ENCODE assay signal across 1 cellular context in the genomic region with DNA sequence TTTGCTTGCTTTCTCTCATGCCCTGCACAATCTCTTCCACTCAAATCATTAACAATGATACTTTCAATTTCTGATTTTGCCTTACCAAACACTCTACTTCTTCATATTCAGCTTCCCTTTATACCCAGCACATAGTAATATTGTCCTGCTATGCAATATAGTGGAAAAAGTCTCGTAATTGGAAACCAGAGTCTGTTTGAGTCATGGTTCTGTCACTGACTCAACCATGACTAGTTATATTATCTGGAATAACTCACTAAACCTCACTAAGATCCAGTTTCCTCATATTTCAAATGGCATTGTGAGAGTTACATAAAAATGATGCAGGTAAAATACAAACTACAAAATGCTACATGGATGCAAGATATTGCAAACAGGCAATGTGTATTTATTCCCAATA.
TF ChIP-seq lines count a peak whose summit lies in the region.

No MANE protein-coding gene starts in this region.

TF ChIP-seq in SK-N-SH, 30 proteins besides CTCF, POLR2A, EP300 and RAD21 (continued from another document):
- TF ChIP-seq, protein P1, sequence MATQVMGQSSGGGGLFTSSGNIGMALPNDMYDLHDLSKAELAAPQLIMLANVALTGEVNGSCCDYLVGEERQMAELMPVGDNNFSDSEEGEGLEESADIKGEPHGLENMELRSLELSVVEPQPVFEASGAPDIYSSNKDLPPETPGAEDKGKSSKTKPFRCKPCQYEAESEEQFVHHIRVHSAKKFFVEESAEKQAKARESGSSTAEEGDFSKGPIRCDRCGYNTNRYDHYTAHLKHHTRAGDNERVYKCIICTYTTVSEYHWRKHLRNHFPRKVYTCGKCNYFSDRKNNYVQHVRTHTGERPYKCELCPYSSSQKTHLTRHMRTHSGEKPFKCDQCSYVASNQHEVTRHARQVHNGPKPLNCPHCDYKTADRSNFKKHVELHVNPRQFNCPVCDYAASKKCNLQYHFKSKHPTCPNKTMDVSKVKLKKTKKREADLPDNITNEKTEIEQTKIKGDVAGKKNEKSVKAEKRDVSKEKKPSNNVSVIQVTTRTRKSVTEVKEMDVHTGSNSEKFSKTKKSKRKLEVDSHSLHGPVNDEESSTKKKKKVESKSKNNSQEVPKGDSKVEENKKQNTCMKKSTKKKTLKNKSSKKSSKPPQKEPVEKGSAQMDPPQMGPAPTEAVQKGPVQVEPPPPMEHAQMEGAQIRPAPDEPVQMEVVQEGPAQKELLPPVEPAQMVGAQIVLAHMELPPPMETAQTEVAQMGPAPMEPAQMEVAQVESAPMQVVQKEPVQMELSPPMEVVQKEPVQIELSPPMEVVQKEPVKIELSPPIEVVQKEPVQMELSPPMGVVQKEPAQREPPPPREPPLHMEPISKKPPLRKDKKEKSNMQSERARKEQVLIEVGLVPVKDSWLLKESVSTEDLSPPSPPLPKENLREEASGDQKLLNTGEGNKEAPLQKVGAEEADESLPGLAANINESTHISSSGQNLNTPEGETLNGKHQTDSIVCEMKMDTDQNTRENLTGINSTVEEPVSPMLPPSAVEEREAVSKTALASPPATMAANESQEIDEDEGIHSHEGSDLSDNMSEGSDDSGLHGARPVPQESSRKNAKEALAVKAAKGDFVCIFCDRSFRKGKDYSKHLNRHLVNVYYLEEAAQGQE (IDR thresholded peaks at IDR 0.05; ENCODE audit: low read depth, low read length): no peak
- TF ChIP-seq EZH2phosphoT487 (IDR thresholded peaks at IDR 0.05; ENCODE audit: borderline replicate concordance, low read depth) (no peak), JUND (IDR thresholded peaks at IDR 0.05) (peak; percentile 91), ELF1 (IDR thresholded peaks at IDR 0.05) (peak; percentile 21; the same call in 1 of the 2 replicates), CHD2 (IDR thresholded peaks at IDR 0.05; ENCODE audit: low read length, partially characterized antibody) (no peak), TAF1 (IDR thresholded peaks at IDR 0.05; ENCODE audit: borderline replicate concordance, low read depth, low read length) (no peak), RXRA (IDR thresholded peaks at IDR 0.05; ENCODE audit: borderline replicate concordance, low read depth) (no peak), TEAD4 (IDR thresholded peaks at IDR 0.05; ENCODE audit: borderline replicate concordance, insufficient read depth) (peak; percentile 39; the same call in 1 of the 2 replicates), FOSL2 (IDR thresholded peaks at IDR 0.05; ENCODE audit: borderline replicate concordance, low read depth) (peak; percentile 90), USF1 (IDR thresholded peaks at IDR 0.05; ENCODE audit: borderline replicate concordance, low read depth) (no peak), YY1 (IDR thresholded peaks at IDR 0.05; ENCODE audit: low read depth) (no peak), POLR2AphosphoS5 (IDR thresholded peaks at IDR 0.05; ENCODE audit: low read depth, low read length) (peak; percentile 26; the same call in 1 of the 2 replicates), RFX5 (IDR thresholded peaks at IDR 0.05; ENCODE audit: low read length) (no peak), MXI1 (IDR thresholded peaks at IDR 0.05; ENCODE audit: low read depth, low read length) (no peak), GABPA (IDR thresholded peaks at IDR 0.05; ENCODE audit: low read depth) (no peak), SIN3A (IDR thresholded peaks at IDR 0.05; ENCODE audit: borderline replicate concordance, low read depth, low read length) (no peak), MEF2A (IDR thresholded peaks at IDR 0.05; ENCODE audit: borderline replicate concordance, low read depth) (no peak), ZBTB33 (IDR thresholded peaks at IDR 0.05; ENCODE audit: borderline replicate concordance, low read depth) (no peak), NFIC (IDR thresholded peaks at IDR 0.05; ENCODE audit: borderline replicate concordance) (peak; percentile 48; the same call in 1 of the 2 replicates), MAX (IDR thresholded peaks at IDR 0.05; ENCODE audit: low read depth) (peak; percentile 51; the same call in 1 of the 2 replicates), SMC3 (IDR thresholded peaks at IDR 0.05; ENCODE audit: low read depth, low read length) (no peak), NRF1 (IDR thresholded peaks at IDR 0.05; ENCODE audit: low read depth, low read length) (no peak), FOXM1 (IDR thresholded peaks at IDR 0.05; ENCODE audit: low read depth) (no peak), FOXJ3 (CRISPR knock-in tag; IDR thresholded peaks at IDR 0.05) (no peak)
- TF ChIP-seq, protein P2, sequence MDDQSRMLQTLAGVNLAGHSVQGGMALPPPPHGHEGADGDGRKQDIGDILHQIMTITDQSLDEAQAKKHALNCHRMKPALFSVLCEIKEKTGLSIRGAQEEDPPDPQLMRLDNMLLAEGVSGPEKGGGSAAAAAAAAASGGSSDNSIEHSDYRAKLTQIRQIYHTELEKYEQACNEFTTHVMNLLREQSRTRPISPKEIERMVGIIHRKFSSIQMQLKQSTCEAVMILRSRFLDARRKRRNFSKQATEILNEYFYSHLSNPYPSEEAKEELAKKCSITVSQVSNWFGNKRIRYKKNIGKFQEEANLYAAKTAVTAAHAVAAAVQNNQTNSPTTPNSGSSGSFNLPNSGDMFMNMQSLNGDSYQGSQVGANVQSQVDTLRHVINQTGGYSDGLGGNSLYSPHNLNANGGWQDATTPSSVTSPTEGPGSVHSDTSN (IDR thresholded peaks at IDR 0.05): peak; percentile 85
- TF ChIP-seq, protein P3, sequence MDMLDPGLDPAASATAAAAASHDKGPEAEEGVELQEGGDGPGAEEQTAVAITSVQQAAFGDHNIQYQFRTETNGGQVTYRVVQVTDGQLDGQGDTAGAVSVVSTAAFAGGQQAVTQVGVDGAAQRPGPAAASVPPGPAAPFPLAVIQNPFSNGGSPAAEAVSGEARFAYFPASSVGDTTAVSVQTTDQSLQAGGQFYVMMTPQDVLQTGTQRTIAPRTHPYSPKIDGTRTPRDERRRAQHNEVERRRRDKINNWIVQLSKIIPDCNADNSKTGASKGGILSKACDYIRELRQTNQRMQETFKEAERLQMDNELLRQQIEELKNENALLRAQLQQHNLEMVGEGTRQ (IDR thresholded peaks at IDR 0.05; ENCODE audit: borderline replicate concordance, low read depth, low read length): no peak
